In genomic region chr6:36656441-36656840, GRCh38 we compare ENCODE assay signal across 17 cellular contexts. TPM values are rescaled to one million over a fixed set of nuclear protein-coding genes. Genes with fewer than 3 reads are reported as not detected.
"Had no signal": no experiment of that assay in that cellular context is flagged by ENCODE, and none has a peak within 500 bp of the region (broad histone marks: within the 10 kb centered on the region; RNA-seq: fewer than 3 reads in every experiment).

No MANE protein-coding gene starts in this region.

- H3K36me3 ChIP-seq: esophagus muscularis mucosa, thyroid gland had no signal

- H3K27ac ChIP-seq: thyroid gland had no signal

- H3K9me3 ChIP-seq: esophagus muscularis mucosa, thyroid gland had no signal

- H3K27me3 ChIP-seq: thyroid gland had no signal

- DNase-seq: activated B cell treated with CpG ODN at 0.5 μM for 24 hours; activated CD4-positive, alpha-beta memory T cell treated with anti-CD3 and anti-CD28 coated beads, Interleukin-2, amount 10 ng/mL, durations not matched to agents 7 days and 5 days; activated CD4-positive, alpha-beta T cell treated with anti-CD3 and anti-CD28 coated beads for 4 hours; activated CD8-positive, alpha-beta memory T cell treated with anti-CD3 and anti-CD28 coated beads, Interleukin-2, amount 10 ng/mL, durations not matched to agents 7 days and 5 days; activated naive CD4-positive, alpha-beta T cell treated with Interleukin-2 at 50 U/mL for 16 hours; cerebellar nuclear complex; effector CD4-positive, alpha-beta T cell; midbrain; stimulated activated CD4-positive, alpha-beta T cell treated with anti-CD3 and anti-CD28 coated beads, Interleukin-12 subunit alpha, Interleukin-12 subunit beta, amount 100 ng/mL, for 4 hours; stimulated activated CD4-positive, alpha-beta T cell treated with anti-CD3 and anti-CD28 coated beads, Interleukin-1b, Interleukin-23, amount 100 ng/mL, for 48 hours; stimulated activated CD8-positive, alpha-beta memory T cell treated with anti-CD3 and anti-CD28 coated beads, Interleukin-4, amount 100 ng/mL, for 48 hours; stimulated activated naive CD4-positive, alpha-beta T cell treated with Interleukin-2 at 50 U/mL for 16 hours; T-cell; thyroid gland had no signal

- H3K4me3 ChIP-seq: esophagus muscularis mucosa, lung, thyroid gland had no signal

RNA-seq across cellular contexts. Expression of gene RAB44, which starts 41.2 kb away (rescaled TPM):
- polyA plus RNA-seq: neural cell had no signal
